In genomic region chr1:198627436-198628063, GRCh38 we compare ENCODE assay signal across 19 cellular contexts. TPM values are rescaled to one million over a fixed set of nuclear protein-coding genes. Genes with fewer than 3 reads are reported as not detected.
DNase-seq lines count a peak whose midpoint lies in the region; ATAC-seq and TF ChIP-seq lines count a peak whose summit lies in the region.
"Had no signal": no experiment of that assay in that cellular context is flagged by ENCODE, and none has a peak within 500 bp of the region (broad histone marks: within the 10 kb centered on the region; RNA-seq: fewer than 3 reads in every experiment).

No MANE protein-coding gene starts in this region.

- H3K4me3 ChIP-seq in DND-41 (ENCODE audit: low read depth in 1 of 2, low read length in 2 of 2): no peak overlapping the region
- no peak overlapping the region for H3K4me3 ChIP-seq in Caco-2 (ENCODE audit: low read depth, low read length)
- H3K4me3 ChIP-seq in stomach: no peak overlapping the region
- H3K4me3 ChIP-seq: MG63, right atrium auricular region, tibial artery had no signal

- no peak for TF ChIP-seq POLR2A in stomach (IDR thresholded peaks at IDR 0.05)

- DNase-seq in DND-41 (no peak), naive B cell (no peak), hippocampal formation (lab: John Stamatoyannopoulos, UW) (no peak), Caco-2 (no peak), Right ventricle myocardium superior (no peak), stomach (no peak)
- DNase-seq in activated CD4-positive, alpha-beta memory T cell treated with anti-CD3 and anti-CD28 coated beads for 36 hours: no peak
- DNase-seq: C1 segment of cervical spinal cord, DMS79 treated with DMSO at 0.1 percent for 48 hours, erythroblast, MG63, NCI-H2029 treated with DMSO at 0.1 percent for 48 hours, NCI-H524 treated with DMSO at 0.1 percent for 48 hours, tibial artery had no signal

- H3K4me3 Mint-ChIP-seq in IgD-negative memory B cell (peak overlapping the region; percentile 17 to 81 (median 56)), naive B cell (peak overlapping the region in 5 of 8 donors; percentile 9 to 57 (median 39)), Caco-2 (ENCODE audit: unreplicated experiment) (no peak overlapping the region)
- peak overlapping the region; percentile 33 for H3K4me3 Mint-ChIP-seq in activated CD4-positive, alpha-beta memory T cell treated with anti-CD3 and anti-CD28 coated beads for 36 hours
- H3K4me3 Mint-ChIP-seq: neural crest cell had no signal

- H3K4me1 Mint-ChIP-seq in IgD-negative memory B cell (peaks cover 65 to 77% (median 68%) of the 10 kb centered on the region in 3 donors), naive B cell (peaks cover 60 to 81% (median 74%) of the 10 kb centered on the region in 3 donors), Caco-2 (ENCODE audit: low read depth, unreplicated experiment) (no peaks in the 10 kb centered on the region)
- peaks cover 91% of the 10 kb centered on the region for H3K4me1 Mint-ChIP-seq in activated CD4-positive, alpha-beta memory T cell treated with anti-CD3 and anti-CD28 coated beads for 36 hours (ENCODE audit: low read depth)
- H3K4me1 Mint-ChIP-seq: neural crest cell had no signal

- ATAC-seq in DND-41 (ENCODE audit: insufficient read depth, low read depth): no peak
- no peak for ATAC-seq in naive B cell (ENCODE audit: low read depth in 2 of 2)
- ATAC-seq in Right ventricle myocardium superior (ENCODE audit: poor library complexity): no peak

- intact Hi-C loops in activated CD4-positive, alpha-beta memory T cell treated with anti-CD3 and anti-CD28 coated beads for 36 hours (cut with micrococcal nuclease): loop anchor here (1.0 kb wide), 1 partner anchor 9 kb away; no protein-coding TSS in a partner anchor
- intact Hi-C loops in Caco-2 (cut with micrococcal nuclease; ENCODE audit: unreplicated experiment): no loop called here
- intact Hi-C loops in Right ventricle myocardium superior (cut with DNase I): no loop called here
- intact Hi-C loops in stomach (cut with DNase I; ENCODE audit: low total_unique reads): no loop called here

- TF ChIP-seq EP300 in stomach (IDR thresholded peaks at IDR 0.05): no peak

- no peaks in the 10 kb centered on the region for H3K36me3 ChIP-seq in DND-41 (ENCODE audit: insufficient read depth, low read length)
- no peaks in the 10 kb centered on the region for H3K36me3 ChIP-seq in Caco-2 (ENCODE audit: control insufficient read depth, insufficient read depth, low read length)
- H3K36me3 ChIP-seq in stomach: no peaks in the 10 kb centered on the region
- H3K36me3 ChIP-seq: MG63, right atrium auricular region, tibial artery had no signal

- CTCF ChIA-PET in activated CD4-positive, alpha-beta memory T cell treated with anti-CD3 and anti-CD28 coated beads for 36 hours (lab: Charles Lee): interaction anchor here (1.0 to 1.1 kb wide), 2 partner anchors 10 to 108 kb away, joined by 3 read pairs; no protein-coding TSS in a partner anchor
- CTCF ChIA-PET in Caco-2 (lab: Charles Lee): no interaction called here

- 57 to 69% (median 59%) methylated on average over 3 of the region's 3 CpGs for WGBS in stomach, 5 donors

- no peak for TF ChIP-seq CTCF in DND-41 (IDR thresholded peaks at IDR 0.05; ENCODE audit: borderline replicate concordance, extremely low read depth, low read length, poor library complexity, severe bottlenecking)
- TF ChIP-seq CTCF in Caco-2 (IDR thresholded peaks at IDR 0.05; ENCODE audit: insufficient read depth in 1 of 2, low read depth in 1 of 2, low read length in 1 of 2, severe bottlenecking in 1 of 2, unreplicated experiment in 1 of 2): no peak
- TF ChIP-seq CTCF in stomach (IDR thresholded peaks at IDR 0.05): no peak

- no peaks in the 10 kb centered on the region for H3K36me3 Mint-ChIP-seq in IgD-negative memory B cell
- no peaks in the 10 kb centered on the region for H3K36me3 Mint-ChIP-seq in activated CD4-positive, alpha-beta memory T cell treated with anti-CD3 and anti-CD28 coated beads for 36 hours
- H3K36me3 Mint-ChIP-seq in naive B cell: peaks cover 5 to 9% of the 10 kb centered on the region in 2 donors
- H3K36me3 Mint-ChIP-seq in Caco-2 (ENCODE audit: insufficient read depth, unreplicated experiment): no peaks in the 10 kb centered on the region

- H3K79me2 ChIP-seq in DND-41 (ENCODE audit: insufficient read depth, low read length): no peaks in the 10 kb centered on the region

- H3K9ac ChIP-seq in DND-41 (ENCODE audit: low read depth, low read length): no peak overlapping the region

- H3K27ac Mint-ChIP-seq in IgD-negative memory B cell: peak overlapping the region; percentile 49 to 82 (median 51)
- H3K27ac Mint-ChIP-seq in activated CD4-positive, alpha-beta memory T cell treated with anti-CD3 and anti-CD28 coated beads for 36 hours: peak overlapping the region; percentile 78
- H3K27ac Mint-ChIP-seq in naive B cell: peak overlapping the region in 5 of 6 donors; percentile 40 to 91 (median 70)
- no peak overlapping the region for H3K27ac Mint-ChIP-seq in Caco-2 (ENCODE audit: unreplicated experiment)

- H4K20me1 ChIP-seq in DND-41 (ENCODE audit: insufficient read depth, low read length): no peaks in the 10 kb centered on the region

- no peaks in the 10 kb centered on the region for H3K27me3 Mint-ChIP-seq in IgD-negative memory B cell
- H3K27me3 Mint-ChIP-seq in activated CD4-positive, alpha-beta memory T cell treated with anti-CD3 and anti-CD28 coated beads for 36 hours: no peaks in the 10 kb centered on the region
- H3K27me3 Mint-ChIP-seq in naive B cell: no peaks in the 10 kb centered on the region
- H3K27me3 Mint-ChIP-seq in Caco-2 (ENCODE audit: insufficient read depth, unreplicated experiment): peaks cover 3% of the 10 kb centered on the region

- peak overlapping the region; percentile 6; the same call in 1 of the 2 replicates for H3K27ac ChIP-seq in DND-41 (ENCODE audit: low read length)
- H3K27ac ChIP-seq in stomach: no peak overlapping the region
- H3K27ac ChIP-seq: right atrium auricular region, tibial artery had no signal

- H3K4me1 ChIP-seq in DND-41 (ENCODE audit: insufficient read depth, low read length) (peaks cover 47% of the 10 kb centered on the region), Caco-2 (no peaks in the 10 kb centered on the region), stomach (no peaks in the 10 kb centered on the region)
- H3K4me1 ChIP-seq: right atrium auricular region, tibial artery had no signal

- no TSS peak for BruUV-seq in Caco-2 (replicated peaks; lab: Mats Ljungman, UMichigan)

- H3K27me3 ChIP-seq in DND-41 (ENCODE audit: insufficient read depth, low read length, poor library complexity) (no peaks in the 10 kb centered on the region), Caco-2 (replicated peaks; ENCODE audit: control insufficient read depth, insufficient read depth, low read length) (no peaks in the 10 kb centered on the region), stomach (no peaks in the 10 kb centered on the region)
- H3K27me3 ChIP-seq: MG63, right atrium auricular region, tibial artery had no signal

- peak overlapping the region; percentile 12; the same call in 1 of the 2 replicates for H2AFZ ChIP-seq in DND-41 (ENCODE audit: low read depth, low read length)

- H3K9me3 ChIP-seq in DND-41 (ENCODE audit: insufficient read depth, low read length, severe bottlenecking) (no peaks in the 10 kb centered on the region), Caco-2 (no peaks in the 10 kb centered on the region), stomach (no peaks in the 10 kb centered on the region)
- H3K9me3 ChIP-seq: right atrium auricular region, tibial artery had no signal

- H3K9me3 Mint-ChIP-seq in IgD-negative memory B cell: peaks cover 0 to 4% (median 0%) of the 10 kb centered on the region in 3 donors
- no peaks in the 10 kb centered on the region for H3K9me3 Mint-ChIP-seq in activated CD4-positive, alpha-beta memory T cell treated with anti-CD3 and anti-CD28 coated beads for 36 hours
- H3K9me3 Mint-ChIP-seq in naive B cell: peaks cover 0 to 7% (median 0%) of the 10 kb centered on the region in 7 donors
- H3K9me3 Mint-ChIP-seq in Caco-2 (ENCODE audit: unreplicated experiment): no peaks in the 10 kb centered on the region
- H3K9me3 Mint-ChIP-seq: neural crest cell had no signal

- no peak overlapping the region for H3K4me2 ChIP-seq in DND-41 (ENCODE audit: insufficient read depth, low read length)

- POLR2A ChIA-PET in activated CD4-positive, alpha-beta memory T cell treated with anti-CD3 and anti-CD28 coated beads for 36 hours (lab: Charles Lee): no interaction called here
- POLR2A ChIA-PET in Caco-2 (lab: Charles Lee): no interaction called here

RNA-seq across cellular contexts. Expression of gene PTPRC, which starts 11.3 kb away (rescaled TPM):
- polyA plus RNA-seq in IgD-negative memory B cell: 744 TPM
- 100 to 1,000 TPM; 495 to 503 TPM for total RNA-seq in activated CD4-positive, alpha-beta memory T cell treated with anti-CD3 and anti-CD28 coated beads for 36 hours
- polyA plus RNA-seq in naive B cell (ENCODE audit: low read depth in 6 of 6): 1,000 to 10,000 TPM in 1 of 6 donors, 100 to 1,000 TPM in 5; 771 to 1,016 (median 851) TPM
- total RNA-seq in Caco-2 (2022): 0.25 and 0.65 TPM in 2 replicates
- 7.2 TPM for total RNA-seq in Right ventricle myocardium superior
- total RNA-seq in stomach: 10 to 100 TPM in 4 of 5 donors, under 1 TPM in 1; 0.58 to 50.9 (median 25.4) TPM
- polyA plus RNA-seq in stomach: 1 to 10 TPM; 2.8 to 5.3 (median 3.0) TPM
- total RNA-seq: HT-29, lung microvascular endothelial cell, neural crest cell had no signal

Comparison
In these comparisons a context has a peak if more than half of its experiments do, and no peak if none do; other contexts are left out.
1. RNA of gene PTPRC, which starts 11.3 kb away (total RNA-seq): 495 to 503 TPM in activated CD4-positive, alpha-beta memory T cell treated with anti-CD3 and anti-CD28 coated beads for 36 hours; 0.58 to 50.9 TPM in stomach, 7.2 TPM in Right ventricle myocardium superior (single experiment) and 0.25 to 0.65 TPM in Caco-2; every median in the first group is over 4 times any median in the second.